Comparison of ENCODE assay signal across 14 cellular contexts in the genomic region with DNA sequence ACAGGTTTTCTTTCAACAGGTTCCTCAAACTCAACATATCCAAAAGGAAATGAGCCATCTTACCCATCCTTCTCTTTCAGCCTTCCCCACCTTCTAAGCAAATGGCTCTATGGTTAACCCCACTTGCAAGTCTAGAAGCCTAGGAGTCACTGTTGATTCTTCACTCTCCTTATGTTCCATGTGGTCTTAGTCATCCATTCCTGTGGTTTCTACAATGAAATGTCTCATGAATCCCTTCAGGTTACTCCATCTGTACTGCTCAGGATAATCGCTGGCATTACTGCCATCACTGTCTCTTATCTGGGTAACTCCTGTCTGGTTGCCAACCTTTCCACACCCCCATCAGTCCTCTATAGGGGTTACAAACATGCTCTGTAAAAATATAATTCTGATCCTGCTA.
A peak's percentile ranks its signal among the peaks of the same experiment; 100 is the strongest.
DNase-seq lines count a peak whose midpoint lies in the region; ATAC-seq, FAIRE-seq and TF ChIP-seq lines count a peak whose summit lies in the region.
"Had no signal": no experiment of that assay in that cellular context is flagged by ENCODE, and none has a peak within 500 bp of the region (broad histone marks: within the 10 kb centered on the region; RNA-seq: fewer than 3 reads in every experiment).

No MANE protein-coding gene starts in this region.

- ATAC-seq in HG02840 (IDR thresholded peaks at IDR 0.05; ENCODE audit: low FRiP score, unreplicated experiment) = no peak
- ATAC-seq: activated T-cell treated with anti-CD3 and anti-CD28 coated beads, Interleukin-2, amount 50 U/mL, for 72 hours; Panc1 had no signal

- DNase-seq in Daoy (ENCODE audit: low read depth) (peak; percentile 50), NCI-H524 treated with DMSO at 0.1 percent for 48 hours (lab: John Stamatoyannopoulos, UW) (peak; percentile 73), bronchial epithelial cell (ENCODE audit: low read depth) (peak; percentile 93), myocyte (ENCODE audit: low read depth) (peak; percentile 48), NCI-H1436 (lab: John Stamatoyannopoulos, UW) (no peak), SHP77 treated with DMSO at 0.1 percent for 48 hours (lab: John Stamatoyannopoulos, UW) (no peak), middle frontal gyrus (ENCODE audit: extremely low spot score, low spot score) (no peak)
- DNase-seq: activated CD4-positive, alpha-beta T cell treated with anti-CD3 and anti-CD28 coated beads, Interleukin-2, amount 10 ng/mL, durations not matched to agents 24 days and 14 days; activated T-cell treated with anti-CD3 and anti-CD28 coated beads, Interleukin-2, amount 50 U/mL, for 72 hours; amniotic stem cell; DND-41; ovary had no signal

- no peaks in the 10 kb centered on the region for H3K27me3 ChIP-seq in bronchial epithelial cell (ENCODE audit: control insufficient read depth, insufficient read depth, low read length)
- H3K27me3 ChIP-seq: ovary had no signal

- no peak overlapping the region for H3K4me3 ChIP-seq in bronchial epithelial cell (ENCODE audit: low read depth, low read length)
- H3K4me3 ChIP-seq: ovary had no signal

- H3K36me3 ChIP-seq in bronchial epithelial cell (ENCODE audit: control insufficient read depth, insufficient read depth, low read length) = no peaks in the 10 kb centered on the region
- H3K36me3 ChIP-seq: ovary had no signal

- TF ChIP-seq CTCF in bronchial epithelial cell (IDR thresholded peaks at IDR 0.05; ENCODE audit: insufficient read depth, low read length, severe bottlenecking) = no peak

- FAIRE-seq in bronchial epithelial cell (lab: Jason Lieb, UNC) = no peak

Comparison
In these comparisons a context has a peak if more than half of its experiments do, and no peak if none do; other contexts are left out.
1. DNase-seq: peak in Daoy (single experiment), NCI-H524 treated with DMSO at 0.1 percent for 48 hours (single experiment), bronchial epithelial cell (single experiment) and myocyte (single experiment); none in NCI-H1436 (single experiment), SHP77 treated with DMSO at 0.1 percent for 48 hours (single experiment) and middle frontal gyrus (single experiment).